19 cellular contexts compared by ENCODE assay signal in the genomic region with DNA sequence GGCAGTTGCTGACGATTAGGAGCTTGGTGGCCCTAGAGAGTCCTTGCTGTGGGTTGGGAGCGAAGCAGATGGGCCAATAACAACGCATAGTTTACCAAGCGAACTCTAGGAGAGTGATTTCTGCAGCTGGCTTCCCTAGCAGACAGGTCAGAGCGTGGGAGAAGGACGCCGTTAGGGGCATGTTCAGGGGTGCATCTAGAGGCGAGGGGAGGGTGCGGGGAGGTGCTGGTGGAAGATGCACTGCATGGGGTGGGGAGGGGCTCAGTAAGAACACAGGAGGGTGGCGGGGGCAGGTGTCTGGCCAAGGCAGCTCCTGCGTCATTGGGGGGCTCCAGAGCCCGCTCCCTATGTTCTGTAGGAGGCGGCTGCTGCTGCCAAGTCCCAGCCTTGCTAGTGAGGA. TPM values are rescaled to one million over a fixed set of nuclear protein-coding genes. Genes with fewer than 3 reads are reported as not detected.
DNase-seq lines count a peak whose midpoint lies in the region; ATAC-seq lines count a peak whose summit lies in the region.
"Had no signal": no experiment of that assay in that cellular context is flagged by ENCODE, and none has a peak within 500 bp of the region (broad histone marks: within the 10 kb centered on the region; RNA-seq: fewer than 3 reads in every experiment).

No MANE protein-coding gene starts in this region.

- H3K36me3 Mint-ChIP-seq in activated naive CD8-positive, alpha-beta T cell, result no peaks in the 10 kb centered on the region
- peaks cover 14% of the 10 kb centered on the region for H3K36me3 Mint-ChIP-seq in activated naive CD8-positive, alpha-beta T cell treated with anti-CD3 and anti-CD28 coated beads for 36 hours
- peaks cover 5% of the 10 kb centered on the region for H3K36me3 Mint-ChIP-seq in central memory CD8-positive, alpha-beta T cell (ENCODE audit: insufficient read depth)
- peaks cover 0 to 5% (median 3%) of the 10 kb centered on the region in 3 donors for H3K36me3 Mint-ChIP-seq in naive thymus-derived CD8-positive, alpha-beta T cell

- POLR2A ChIA-PET in naive thymus-derived CD8-positive, alpha-beta T cell (lab: Charles Lee), result interaction anchor here (0.6 to 1.9 kb wide), 3 partner anchors 9 to 39 kb away, joined by 3 to 10 read pairs (median 3); a partner anchor contains a TSS

- H3K9me3 Mint-ChIP-seq in activated naive CD8-positive, alpha-beta T cell (ENCODE audit: low read depth), result no peaks in the 10 kb centered on the region
- H3K9me3 Mint-ChIP-seq in activated naive CD8-positive, alpha-beta T cell treated with anti-CD3 and anti-CD28 coated beads for 36 hours, result no peaks in the 10 kb centered on the region
- no peaks in the 10 kb centered on the region for H3K9me3 Mint-ChIP-seq in central memory CD8-positive, alpha-beta T cell
- H3K9me3 Mint-ChIP-seq in naive thymus-derived CD8-positive, alpha-beta T cell, result no peaks in the 10 kb centered on the region

- H3K4me3 Mint-ChIP-seq in activated naive CD8-positive, alpha-beta T cell, result no peak overlapping the region
- no peak overlapping the region for H3K4me3 Mint-ChIP-seq in activated naive CD8-positive, alpha-beta T cell treated with anti-CD3 and anti-CD28 coated beads for 36 hours
- no peak overlapping the region for H3K4me3 Mint-ChIP-seq in central memory CD8-positive, alpha-beta T cell
- H3K4me3 Mint-ChIP-seq in naive thymus-derived CD8-positive, alpha-beta T cell, result peak overlapping the region in 5 of 10 donors; percentile 23 to 75 (median 55)
- H3K4me3 Mint-ChIP-seq: H9 had no signal

- no peak for DNase-seq in activated naive CD8-positive, alpha-beta T cell treated with anti-CD3 and anti-CD28 coated beads for 36 hours
- DNase-seq in central memory CD8-positive, alpha-beta T cell (ENCODE audit: low spot score in 2 of 2), result no peak
- DNase-seq in naive thymus-derived CD8-positive, alpha-beta T cell, result no peak
- DNase-seq in stimulated activated CD4-positive, alpha-beta T cell treated with anti-CD3 and anti-CD28 coated beads, Interleukin-4, amount 100 ng/mL, for 1 hour, result no peak
- DNase-seq: 8988T, H9, Kasumi-1, NCI-H1417 treated with DMSO at 0.1 percent for 48 hours, NCI-H187, NCI-H2107, NCI-H446 treated with DMSO at 0.1 percent for 48 hours, NCI-H526 treated with DMSO at 0.1 percent for 48 hours had no signal

- ATAC-seq in central memory CD8-positive, alpha-beta T cell (replicated peaks; ENCODE audit: extremely low read depth, poor library complexity, severe bottlenecking), result no peak
- ATAC-seq in naive thymus-derived CD8-positive, alpha-beta T cell, result no peak
- no peak for ATAC-seq in GM18520 (IDR thresholded peaks at IDR 0.05; ENCODE audit: unreplicated experiment)
- no peak for ATAC-seq in GM19467 (IDR thresholded peaks at IDR 0.05; ENCODE audit: unreplicated experiment)
- ATAC-seq: Right ventricle myocardium inferior had no signal

- peak overlapping the region; percentile 73 for H3K27ac Mint-ChIP-seq in activated naive CD8-positive, alpha-beta T cell
- no peak overlapping the region for H3K27ac Mint-ChIP-seq in activated naive CD8-positive, alpha-beta T cell treated with anti-CD3 and anti-CD28 coated beads for 36 hours
- H3K27ac Mint-ChIP-seq in central memory CD8-positive, alpha-beta T cell (ENCODE audit: low read depth), result peak overlapping the region; percentile 47
- H3K27ac Mint-ChIP-seq in naive thymus-derived CD8-positive, alpha-beta T cell, result peak overlapping the region in 8 of 10 donors; percentile 65 to 99 (median 86)

- H3K4me1 Mint-ChIP-seq in activated naive CD8-positive, alpha-beta T cell (ENCODE audit: low read depth), result peaks cover 87% of the 10 kb centered on the region
- peaks cover 75% of the 10 kb centered on the region for H3K4me1 Mint-ChIP-seq in activated naive CD8-positive, alpha-beta T cell treated with anti-CD3 and anti-CD28 coated beads for 36 hours
- H3K4me1 Mint-ChIP-seq in central memory CD8-positive, alpha-beta T cell, result peaks cover 46% of the 10 kb centered on the region
- H3K4me1 Mint-ChIP-seq in naive thymus-derived CD8-positive, alpha-beta T cell, result peaks cover 58 to 97% (median 81%) of the 10 kb centered on the region in 4 donors

- no peaks in the 10 kb centered on the region for H3K27me3 Mint-ChIP-seq in activated naive CD8-positive, alpha-beta T cell
- H3K27me3 Mint-ChIP-seq in activated naive CD8-positive, alpha-beta T cell treated with anti-CD3 and anti-CD28 coated beads for 36 hours, result no peaks in the 10 kb centered on the region
- no peaks in the 10 kb centered on the region for H3K27me3 Mint-ChIP-seq in central memory CD8-positive, alpha-beta T cell
- H3K27me3 Mint-ChIP-seq in naive thymus-derived CD8-positive, alpha-beta T cell, result no peaks in the 10 kb centered on the region

RNA-seq across cellular contexts. Expression of a gene that starts 8.9 kb away (rescaled TPM):
- total RNA-seq in activated naive CD8-positive, alpha-beta T cell treated with anti-CD3 and anti-CD28 coated beads for 36 hours, result 10 to 100 TPM; 29.2 to 34.1 TPM
- 100 to 1,000 TPM; 206 to 216 TPM for total RNA-seq in naive thymus-derived CD8-positive, alpha-beta T cell
- 100 to 1,000 TPM in 1 of 3 donors, 10 to 100 TPM in 2; 75.5 to 164 (median 95.1) TPM for polyA plus RNA-seq in naive thymus-derived CD8-positive, alpha-beta T cell
- total RNA-seq: MCF 10A had no signal

RNA-seq across cellular contexts. Expression of a gene that starts 46.2 kb away (rescaled TPM):
- total RNA-seq in activated naive CD8-positive, alpha-beta T cell treated with anti-CD3 and anti-CD28 coated beads for 36 hours, result not detected
- not detected for total RNA-seq in naive thymus-derived CD8-positive, alpha-beta T cell
- polyA plus RNA-seq in naive thymus-derived CD8-positive, alpha-beta T cell, result not detected
- total RNA-seq: Daoy, H9, MCF 10A, Right ventricle myocardium inferior, SJSA1 had no signal

Comparison
In these comparisons a context has a peak if more than half of its experiments do, and no peak if none do; other contexts are left out.
1. RNA of a gene that starts 8.9 kb away (total RNA-seq): 206 to 216 TPM in naive thymus-derived CD8-positive, alpha-beta T cell; 29.2 to 34.1 TPM in activated naive CD8-positive, alpha-beta T cell treated with anti-CD3 and anti-CD28 coated beads for 36 hours; every median in the first group is over 4 times any median in the second.